ENCODE assay signal across 1 cellular context in the genomic region with DNA sequence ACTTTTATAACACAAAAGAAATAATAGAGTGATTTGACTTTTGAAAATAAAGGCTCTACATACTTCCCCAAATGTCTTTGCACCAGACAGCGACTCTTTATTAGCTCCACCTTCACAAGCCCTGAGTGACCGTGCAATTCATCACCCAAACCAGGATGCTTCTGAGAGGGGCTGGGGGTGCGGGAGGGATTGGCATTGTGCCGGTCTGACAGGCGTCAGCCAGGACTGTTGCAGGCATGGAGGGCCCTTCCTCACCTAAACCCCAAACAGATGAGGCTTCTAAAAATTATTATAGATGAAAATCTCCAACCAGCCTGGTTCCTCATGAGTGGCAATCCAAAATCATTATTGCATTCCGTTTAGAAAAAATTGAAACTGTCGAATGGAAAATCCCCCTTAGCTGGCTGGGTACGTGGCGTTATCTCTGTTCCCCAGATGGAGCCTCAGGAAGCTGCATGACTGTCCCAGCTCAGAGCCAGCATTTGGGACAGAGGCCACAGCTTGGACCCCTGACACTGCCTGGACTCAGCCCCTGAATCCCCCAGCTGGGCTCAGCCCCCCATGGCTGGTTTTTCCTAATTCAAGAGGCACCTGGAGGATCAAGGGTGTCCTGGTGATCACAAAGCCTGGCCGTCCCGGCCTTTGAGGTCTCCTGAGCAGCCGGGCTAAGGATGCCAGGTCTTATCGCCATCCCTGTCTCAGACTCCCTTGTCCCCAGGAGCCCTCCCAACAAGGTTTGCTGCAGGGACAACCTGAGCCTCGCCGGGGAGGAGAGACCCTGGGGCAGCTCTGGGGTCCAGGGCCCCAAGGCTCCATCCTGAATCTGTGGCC.
TF ChIP-seq lines count a peak whose summit lies in the region.

No MANE protein-coding gene starts in this region.

TF ChIP-seq in SK-N-SH treated with all-trans-retinoic acid at 6 μM for 48 hours, 23 proteins besides CTCF, POLR2A, EP300 and RAD21 (continued from another document):
- TF ChIP-seq PATZ1 (CRISPR knock-in tag; IDR thresholded peaks at IDR 0.05; ENCODE audit: borderline replicate concordance), result no peak
TF ChIP-seq in SK-N-SH treated with all-trans-retinoic acid at 6 μM for 48 hours: peak in this region for 0.
